Comparison of ENCODE assay signal across 13 cellular contexts in the genomic region with DNA sequence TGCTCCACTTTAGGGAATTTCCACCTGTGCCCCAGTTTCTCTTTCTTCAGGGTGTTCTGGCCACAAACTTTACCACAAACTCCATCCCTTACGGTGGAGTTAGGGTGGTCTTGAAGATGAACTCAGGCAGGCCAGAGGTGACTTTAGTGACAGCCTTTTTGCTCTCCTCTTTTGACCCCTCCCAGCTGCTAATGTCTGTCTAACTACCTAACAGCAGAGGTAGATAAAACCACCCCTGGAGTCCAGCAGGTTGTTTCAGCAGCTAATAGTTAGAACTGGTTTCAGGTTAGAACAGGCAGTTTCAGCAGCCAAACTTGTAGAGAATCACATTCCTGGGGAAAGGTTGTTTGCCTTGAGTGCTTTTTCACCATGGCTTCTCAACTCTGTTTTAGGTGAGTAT.
A peak's percentile ranks its signal among the peaks of the same experiment; 100 is the strongest.
DNase-seq lines count a peak whose midpoint lies in the region; ATAC-seq, FAIRE-seq and TF ChIP-seq lines count a peak whose summit lies in the region.
"Had no signal": no experiment of that assay in that cellular context is flagged by ENCODE, and none has a peak within 500 bp of the region (broad histone marks: within the 10 kb centered on the region; RNA-seq: fewer than 3 reads in every experiment).

No MANE protein-coding gene starts in this region.

- H3K4me3 ChIP-seq in GM12865 (ENCODE audit: low read depth, low read length) = no peak overlapping the region
- no peak overlapping the region for H3K4me3 ChIP-seq in MM.1S (ENCODE audit: low read length)
- H3K4me3 ChIP-seq in GM12878 = no peak overlapping the region
- H3K4me3 ChIP-seq: BLaER1 treated with 17β-estradiol and CSF1 and Interleukin-3, amounts not matched to agents 10 nM and 100 nM; GM23248; HAP-1 had no signal

- FAIRE-seq in GM12878 (lab: Jason Lieb, UNC) (no peak), urothelium cell line (lab: Jason Lieb, UNC) (peak; percentile 9)

- intact Hi-C loops in GM12878 (cut with micrococcal nuclease; ENCODE audit: unreplicated experiment) = no loop called here
- intact Hi-C loops in left cardiac atrium (cut with DNase I) = no loop called here

- WGBS in GM12878 (ENCODE audit: insufficient coverage, insufficient replicate concordance, low lambda C conversion rate, missing lambda C conversion rate) = 0% methylated on average over 1 of the region's 1 CpG

- H3K9me2 ChIP-seq in MM.1S (replicated peaks; ENCODE audit: insufficient read depth, low read length) = no peaks in the 10 kb centered on the region

- TF ChIP-seq RAD21 in GM12878 (IDR thresholded peaks at IDR 0.05; ENCODE audit: insufficient read depth, low read depth, low read length) = no peak

- peak overlapping the region; percentile 35; the same call in 1 of the 2 replicates for H2AFZ ChIP-seq in MM.1S (ENCODE audit: low read length)
- no peak overlapping the region for H2AFZ ChIP-seq in GM12878 (ENCODE audit: control insufficient read depth, low read depth, low read length)
- H2AFZ ChIP-seq: GM23248 had no signal

- BruUV-seq in GM12878 (replicated peaks; lab: Mats Ljungman, UMichigan) = no TSS peak

- no peaks in the 10 kb centered on the region for H3K36me3 ChIP-seq in MM.1S (replicated peaks; ENCODE audit: insufficient read depth, low read length)
- H3K36me3 ChIP-seq in GM12878 (ENCODE audit: control insufficient read depth in 2 of 2, insufficient read depth in 2 of 2, low read length in 1 of 2) = no peaks in the 10 kb centered on the region
- H3K36me3 ChIP-seq: BLaER1 treated with 17β-estradiol and CSF1 and Interleukin-3, amounts not matched to agents 10 nM and 100 nM; HAP-1 had no signal

- H4K20me1 ChIP-seq in MM.1S (ENCODE audit: insufficient read depth, low read length) (no peaks in the 10 kb centered on the region), GM12878 (ENCODE audit: control insufficient read depth, insufficient read depth) (no peaks in the 10 kb centered on the region)
- H4K20me1 ChIP-seq: BLaER1 treated with 17β-estradiol and CSF1 and Interleukin-3, amounts not matched to agents 10 nM and 100 nM had no signal

- H3K4me1 ChIP-seq in MM.1S (ENCODE audit: low read length) (no peaks in the 10 kb centered on the region; the same call in 1 of the 2 replicates), GM12878 (ENCODE audit: control insufficient read depth, insufficient read depth, low read length) (no peaks in the 10 kb centered on the region)
- H3K4me1 ChIP-seq: BLaER1 treated with 17β-estradiol and CSF1 and Interleukin-3, amounts not matched to agents 10 nM and 100 nM; HAP-1 had no signal

- H3K79me2 ChIP-seq in MM.1S (ENCODE audit: low read length) = no peaks in the 10 kb centered on the region
- H3K79me2 ChIP-seq in GM12878 (ENCODE audit: control insufficient read depth, insufficient read depth, low read length) = no peaks in the 10 kb centered on the region

- in situ Hi-C loops in GM12878 (cut with MboI) = no loop called here

- H3K27ac ChIP-seq in MM.1S (ENCODE audit: low read length) (no peak overlapping the region), GM12878 (ENCODE audit: control insufficient read depth, insufficient read depth) (no peak overlapping the region)
- H3K27ac ChIP-seq: BLaER1 treated with 17β-estradiol and CSF1 and Interleukin-3, amounts not matched to agents 10 nM and 100 nM; GM23248 had no signal

- RAD21 ChIA-PET in GM12878 (lab: Charles Lee; ENCODE audit: unreplicated experiment) = no interaction called here

- no peak for TF ChIP-seq EP300 in GM12878 (IDR thresholded peaks at IDR 0.05; ENCODE audit: borderline replicate concordance in 1 of 2, control insufficient read depth in 1 of 2, low read depth in 2 of 2, low read length in 2 of 2)

- H3F3A ChIP-seq in MM.1S (ENCODE audit: insufficient read depth, low read length) = no peaks in the 10 kb centered on the region

- no peak for TF ChIP-seq POLR2A in GM12878 (IDR thresholded peaks at IDR 0.05; ENCODE audit: low read depth, low read length)

- POLR2A ChIA-PET in GM12878 (lab: Charles Lee) = no interaction called here

- TF ChIP-seq CTCF in GM12865 (IDR thresholded peaks at IDR 0.05; ENCODE audit: insufficient read depth, low read depth, low read length, missing control alignments) (no peak), MM.1S (IDR thresholded peaks at IDR 0.05; ENCODE audit: low read length) (no peak), GM12878 (IDR thresholded peaks at IDR 0.05 in 2 of 3, conservative IDR thresholded peaks at IDR 0.05 in 1 of 3; ENCODE audit: control insufficient read depth in 2 of 3, extremely low read depth in 1 of 3, insufficient read depth in 1 of 3, low read depth in 3 of 3, low read length in 3 of 3) (no peak)

- peak; percentile 28; the same call in 2 of the 3 replicates for ATAC-seq in GM12878
- ATAC-seq in GM19351 (IDR thresholded peaks at IDR 0.05; ENCODE audit: unreplicated experiment) = no peak
- ATAC-seq in left cardiac atrium = no peak
- ATAC-seq: CD8-positive, alpha-beta T cell had no signal

- H3K4me2 ChIP-seq in MM.1S (ENCODE audit: low read depth, low read length) (no peak overlapping the region), GM12878 (ENCODE audit: control insufficient read depth, insufficient read depth) (no peak overlapping the region)
- H3K4me2 ChIP-seq: BLaER1 treated with 17β-estradiol and CSF1 and Interleukin-3, amounts not matched to agents 10 nM and 100 nM had no signal

- peak; percentile 1 for DNase-seq in GM12865 (ENCODE audit: low read depth)
- peak; percentile 53 for DNase-seq in MM.1S
- no peak for DNase-seq in GM12878 (ENCODE audit: low read depth, low spot score)
- no peak for DNase-seq in urothelium cell line (ENCODE audit: low spot score)
- DNase-seq in A172 (ENCODE audit: low spot score) = no peak
- no peak for DNase-seq in left cardiac atrium
- DNase-seq: 8988T; Calu3; CD8-positive, alpha-beta T cell; GM23248 had no signal

- H3K9me3 ChIP-seq in MM.1S (replicated peaks; ENCODE audit: insufficient read depth, low read length) (no peaks in the 10 kb centered on the region), GM12878 (replicated peaks; ENCODE audit: control insufficient read depth, insufficient read depth, low read length) (no peaks in the 10 kb centered on the region)
- H3K9me3 ChIP-seq: BLaER1 treated with 17β-estradiol and CSF1 and Interleukin-3, amounts not matched to agents 10 nM and 100 nM; HAP-1 had no signal

- no peak overlapping the region for H3K9ac ChIP-seq in MM.1S (ENCODE audit: low read length)
- no peak overlapping the region for H3K9ac ChIP-seq in GM12878 (ENCODE audit: control insufficient read depth, insufficient read depth, low read length)
- H3K9ac ChIP-seq: BLaER1 treated with 17β-estradiol and CSF1 and Interleukin-3, amounts not matched to agents 10 nM and 100 nM; GM23248 had no signal

- CTCF ChIA-PET in GM12878 (lab: Yijun Ruan, JAX) = no interaction called here

- no peaks in the 10 kb centered on the region for H3K27me3 ChIP-seq in MM.1S (replicated peaks; ENCODE audit: insufficient read depth, low read length)
- H3K27me3 ChIP-seq in GM12878 (replicated peaks in 1 of 2; ENCODE audit: control insufficient read depth in 2 of 2, insufficient read depth in 2 of 2, low read length in 1 of 2) = no peaks in the 10 kb centered on the region
- H3K27me3 ChIP-seq: BLaER1 treated with 17β-estradiol and CSF1 and Interleukin-3, amounts not matched to agents 10 nM and 100 nM had no signal

- SMC1A ChIA-PET in GM12878 (lab: Charles Lee; ENCODE audit: uncharacterized antibody, unreplicated experiment) = interaction anchor here (0.9 kb wide), 1 partner anchor 13 kb away, joined by 3 read pairs; no protein-coding TSS in a partner anchor

TF ChIP-seq in GM12878, 131 proteins besides CTCF, POLR2A, EP300 and RAD21:
- TF ChIP-seq BCL11A (IDR thresholded peaks at IDR 0.05; ENCODE audit: low read depth, low read length) (no peak), ZNF217 (IDR thresholded peaks at IDR 0.05) (no peak), NFIC (IDR thresholded peaks at IDR 0.05; ENCODE audit: low read depth, low read length) (no peak), CREB1 (IDR thresholded peaks at IDR 0.05; ENCODE audit: low read depth) (no peak)

Comparison
In these comparisons a context has a peak if more than half of its experiments do, and no peak if none do; other contexts are left out.
1. DNase-seq: peak in GM12865 (single experiment) and MM.1S (single experiment); none in GM12878 (single experiment), urothelium cell line (single experiment), A172 (single experiment) and left cardiac atrium (single experiment).